Comparison of ENCODE assay signal across 1 cellular context in genomic region chr18:27413495-27414401, GRCh38.
TF ChIP-seq lines count a peak whose summit lies in the region.

No MANE protein-coding gene starts in this region.

TF ChIP-seq in SK-N-SH, 30 proteins besides CTCF, POLR2A, EP300 and RAD21 (continued from another document):
- TF ChIP-seq REST (IDR thresholded peaks at IDR 0.05; ENCODE audit: low read depth, low read length) (no peak), YY1 (IDR thresholded peaks at IDR 0.05; ENCODE audit: low read depth) (no peak), SMC3 (IDR thresholded peaks at IDR 0.05; ENCODE audit: low read depth, low read length) (no peak), TCF12 (IDR thresholded peaks at IDR 0.05) (peak; percentile 89), FOXM1 (IDR thresholded peaks at IDR 0.05; ENCODE audit: low read depth) (no peak), USF2 (IDR thresholded peaks at IDR 0.05; ENCODE audit: borderline replicate concordance, low read depth, low read length) (no peak), SIN3A (IDR thresholded peaks at IDR 0.05; ENCODE audit: borderline replicate concordance, low read depth, low read length) (peak; percentile 50; the same call in 1 of the 2 replicates)
TF ChIP-seq in SK-N-SH: peak in this region for 10.
